16 cellular contexts compared by ENCODE assay signal in the genomic region with DNA sequence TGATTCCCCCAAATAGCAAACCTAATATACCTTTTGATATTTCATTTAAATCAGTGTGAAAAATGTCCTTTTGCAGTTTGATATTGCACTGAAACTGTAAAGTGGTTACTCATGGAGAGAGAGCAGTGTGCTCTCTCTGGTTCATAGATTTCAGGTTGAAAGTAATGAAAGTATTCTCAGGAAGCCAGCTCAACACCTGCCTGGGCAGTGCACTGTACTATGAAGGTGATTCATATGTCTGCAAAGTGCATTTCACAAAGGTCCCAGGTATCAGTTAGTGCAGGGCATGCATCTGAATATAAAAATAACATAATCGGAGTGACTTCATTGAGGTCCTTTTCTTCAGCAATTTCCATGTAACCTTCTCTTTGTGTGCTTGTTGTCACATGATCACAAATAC.
A peak's percentile ranks its signal among the peaks of the same experiment; 100 is the strongest.
DNase-seq lines count a peak whose midpoint lies in the region; ATAC-seq and TF ChIP-seq lines count a peak whose summit lies in the region.
"Had no signal": no experiment of that assay in that cellular context is flagged by ENCODE, and none has a peak within 500 bp of the region (broad histone marks: within the 10 kb centered on the region; RNA-seq: fewer than 3 reads in every experiment).

No MANE protein-coding gene starts in this region.

- H3K36me3 Mint-ChIP-seq in stimulated activated naive B cell treated with anti-CD40 and anti-IgM and Interleukin-4, amounts not matched to agents 10 μg/mL and 1 μg/mL and 100 μg/mL, for 72 hours = no peaks in the 10 kb centered on the region
- H3K36me3 Mint-ChIP-seq: CD4-positive, alpha-beta memory T cell had no signal

- TF ChIP-seq CTCF in foreskin keratinocyte (conservative IDR thresholded peaks at IDR 0.05) = no peak

- peaks cover 2 to 8% of the 10 kb centered on the region in 2 donors for H3K9me3 Mint-ChIP-seq in stimulated activated naive B cell treated with anti-CD40 and anti-IgM and Interleukin-4, amounts not matched to agents 10 μg/mL and 1 μg/mL and 100 μg/mL, for 72 hours

- ATAC-seq in foreskin keratinocyte = peak; percentile 99
- no peak for ATAC-seq in stimulated activated naive B cell treated with anti-CD40 and anti-IgM and Interleukin-4, amounts not matched to agents 10 μg/mL and 1 μg/mL and 100 μg/mL, for 72 hours (replicated peaks)
- ATAC-seq: A549, HepG2 had no signal

- H3K4me3 Mint-ChIP-seq in stimulated activated naive B cell treated with anti-CD40 and anti-IgM and Interleukin-4, amounts not matched to agents 10 μg/mL and 1 μg/mL and 100 μg/mL, for 72 hours = no peak overlapping the region
- H3K4me3 Mint-ChIP-seq: CD4-positive, alpha-beta memory T cell had no signal

- no peaks in the 10 kb centered on the region for H3K27me3 ChIP-seq in foreskin keratinocyte
- H3K27me3 ChIP-seq: BLaER1, SJCRH30 had no signal

- H3K27ac ChIP-seq in foreskin keratinocyte = no peak overlapping the region
- H3K27ac ChIP-seq: A549, BLaER1, SJCRH30 had no signal

- H3K4me1 ChIP-seq in foreskin keratinocyte = no peaks in the 10 kb centered on the region
- H3K4me1 ChIP-seq: A549, BLaER1, SJCRH30 had no signal

- DNase-seq in COLO668 (lab: John Stamatoyannopoulos, UW; ENCODE audit: unreplicated experiment) (peak; percentile 14), HPDE6-E6E7 (ENCODE audit: extremely low spot score) (peak; percentile 9), SW480 (ENCODE audit: low spot score) (peak; percentile 14), foreskin keratinocyte (peak; percentile 37 to 66), NCI-H2107 (lab: John Stamatoyannopoulos, UW) (no peak), NCI-H2227 (lab: John Stamatoyannopoulos, UW; ENCODE audit: unreplicated experiment) (no peak)
- DNase-seq in stimulated activated naive B cell treated with anti-CD40 and anti-IgM and Interleukin-4, amounts not matched to agents 10 μg/mL and 1 μg/mL and 100 μg/mL, for 72 hours = no peak
- DNase-seq: CD4-positive, alpha-beta memory T cell; DMS79; KG1; NCI-H1417 treated with DMSO at 0.1 percent for 48 hours; NCI-H187 treated with DMSO at 0.1 percent for 48 hours; SJCRH30 had no signal

- H3K27ac Mint-ChIP-seq in stimulated activated naive B cell treated with anti-CD40 and anti-IgM and Interleukin-4, amounts not matched to agents 10 μg/mL and 1 μg/mL and 100 μg/mL, for 72 hours = no peak overlapping the region
- H3K27ac Mint-ChIP-seq: CD4-positive, alpha-beta memory T cell had no signal

- H3K27me3 Mint-ChIP-seq in stimulated activated naive B cell treated with anti-CD40 and anti-IgM and Interleukin-4, amounts not matched to agents 10 μg/mL and 1 μg/mL and 100 μg/mL, for 72 hours = no peaks in the 10 kb centered on the region
- H3K27me3 Mint-ChIP-seq: CD4-positive, alpha-beta memory T cell had no signal

- no peaks in the 10 kb centered on the region for H3K4me1 Mint-ChIP-seq in stimulated activated naive B cell treated with anti-CD40 and anti-IgM and Interleukin-4, amounts not matched to agents 10 μg/mL and 1 μg/mL and 100 μg/mL, for 72 hours
- H3K4me1 Mint-ChIP-seq: CD4-positive, alpha-beta memory T cell had no signal

Comparison
In these comparisons a context has a peak if more than half of its experiments do, and no peak if none do; other contexts are left out.
1. DNase-seq: peak in COLO668 (single experiment), HPDE6-E6E7 (single experiment), SW480 (single experiment) and foreskin keratinocyte (2 of 2); none in NCI-H2107 (single experiment), NCI-H2227 (single experiment) and stimulated activated naive B cell treated with anti-CD40 and anti-IgM and Interleukin-4, amounts not matched to agents 10 μg/mL and 1 μg/mL and 100 μg/mL, for 72 hours (single experiment).